In the genomic region with DNA sequence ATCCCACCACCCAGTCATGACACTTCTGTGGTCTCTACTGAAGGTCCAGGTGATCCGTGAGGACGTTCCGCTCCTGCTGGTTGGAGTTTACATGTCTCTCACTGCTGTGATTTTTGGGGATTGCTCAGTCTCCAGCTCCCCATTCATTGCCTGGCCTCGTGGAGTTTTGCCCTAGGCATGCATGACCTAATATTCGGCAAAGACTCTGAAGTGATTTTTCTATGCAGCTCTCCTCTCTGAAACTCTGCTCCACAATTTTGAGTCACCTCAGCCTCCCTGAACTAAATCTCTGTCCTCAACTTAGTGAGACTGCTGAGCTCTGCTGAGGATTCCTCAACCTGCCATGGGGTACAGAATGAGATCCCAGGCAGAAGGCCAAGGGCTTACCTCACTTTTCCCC, we compare ENCODE assay signal across 21 cellular contexts.
"Had no signal": no experiment of that assay in that cellular context is flagged by ENCODE, and none has a peak within 500 bp of the region (broad histone marks: within the 10 kb centered on the region; RNA-seq: fewer than 3 reads in every experiment).

No MANE protein-coding gene starts in this region.

- H3K4me3 ChIP-seq: hepatocyte, left ventricle myocardium inferior, sigmoid colon, smooth muscle cell, stomach, transverse colon, uterus had no signal

- H3K36me3 ChIP-seq: left ventricle myocardium inferior, sigmoid colon, stomach, transverse colon, uterus, WERI-Rb-1 had no signal

- ATAC-seq: activated CD8-positive, alpha-beta T cell treated with anti-CD3 and anti-CD28 coated beads, Interleukin-2, amount 10 ng/mL, durations not matched to agents 7 days and 5 days; stimulated activated memory B cell treated with anti-CD40 and anti-IgM and Interleukin-4, amounts not matched to agents 10 μg/mL and 1 μg/mL and 100 μg/mL, for 72 hours; T-cell had no signal

- H3K27ac ChIP-seq: hepatocyte, left ventricle myocardium inferior, sigmoid colon, stomach, transverse colon, uterus, WERI-Rb-1 had no signal

- H3K9me3 ChIP-seq: left ventricle myocardium inferior, sigmoid colon, stomach, transverse colon, uterus had no signal

- FAIRE-seq: frontal cortex had no signal

- H3K4me2 ChIP-seq: hepatocyte had no signal

- H3K79me2 ChIP-seq: hepatocyte had no signal

- H3K27me3 ChIP-seq: hepatocyte, sigmoid colon, stomach, transverse colon, uterus had no signal

- DNase-seq: activated CD4-positive, alpha-beta T cell treated with anti-CD3 and anti-CD28 coated beads, Interleukin-2, amount 50 U/mL, for 1 hour; activated CD4-positive, CD25-positive, alpha-beta regulatory T cell treated with anti-CD3 and anti-CD28 coated beads, Interleukin-2, amount 50 U/mL, for 72 hours; activated CD8-positive, alpha-beta T cell treated with anti-CD3 and anti-CD28 coated beads, Interleukin-2, amount 10 ng/mL, durations not matched to agents 7 days and 5 days; activated gamma-delta T cell treated with Interleukin-2 at 50 U/mL for 16 hours; aorta; cortex of kidney; erythroblast; glutamatergic neuron; left ventricle myocardium inferior; naive B cell; sigmoid colon; stimulated activated CD4-positive, alpha-beta T cell treated with anti-CD3 and anti-CD28 coated beads, Interleukin-15, amount 100 ng/mL, for 24 hours; stomach; T-cell; transverse colon; uterus; WERI-Rb-1 had no signal

- H3K4me1 ChIP-seq: left ventricle myocardium inferior, sigmoid colon, stomach, transverse colon, uterus had no signal

- H2AFZ ChIP-seq: hepatocyte had no signal
